In genomic region chr4:170005472-170005871, GRCh38 we compare ENCODE assay signal across 1 cellular context.
TF ChIP-seq lines count a peak whose summit lies in the region.

No MANE protein-coding gene starts in this region.

TF ChIP-seq in HEK293, 187 proteins besides CTCF, POLR2A, EP300 and RAD21 (continued from another document):
- TF ChIP-seq PRDM10 (tag by site-specific recombination; IDR thresholded peaks at IDR 0.05) (peak; percentile 59), ZNF580 (tag by site-specific recombination; IDR thresholded peaks at IDR 0.05) (0 out of 2 replicates have a peak, but pooled peaks have one; percentile 51), ZBTB17 (tag by site-specific recombination; IDR thresholded peaks at IDR 0.05) (peak; percentile 36; the same call in 1 of the 2 replicates), PRDM4 (tag by site-specific recombination; IDR thresholded peaks at IDR 0.05) (peak; percentile 84), SCRT1 (tag by site-specific recombination; IDR thresholded peaks at IDR 0.05; ENCODE audit: borderline replicate concordance) (0 out of 2 replicates have a peak, but pooled peaks have one; percentile 14), WT1 (tag by site-specific recombination; IDR thresholded peaks at IDR 0.05) (peak; percentile 57; the same call in 1 of the 2 replicates), OSR2 (tag by site-specific recombination; IDR thresholded peaks at IDR 0.05) (peak; percentile 84), OVOL3 (tag by site-specific recombination; IDR thresholded peaks at IDR 0.05) (peak; percentile 87), ZNF133 (tag by site-specific recombination; IDR thresholded peaks at IDR 0.05) (no peak), KLF9 (tag by site-specific recombination; IDR thresholded peaks at IDR 0.05; ENCODE audit: low read depth) (no peak), TCF7L2 (IDR thresholded peaks at IDR 0.05; ENCODE audit: borderline replicate concordance, low read depth, low read length) (peak; percentile 37; the same call in 1 of the 2 replicates), PRDM6 (tag by site-specific recombination; IDR thresholded peaks at IDR 0.05) (peak; percentile 55; the same call in 1 of the 2 replicates), ZNF10 (tag by site-specific recombination; IDR thresholded peaks at IDR 0.05) (no peak), ZNF624 (tag by site-specific recombination; IDR thresholded peaks at IDR 0.05) (no peak), ZNF48 (tag by site-specific recombination; IDR thresholded peaks at IDR 0.05) (no peak), ZNF514 (tag by site-specific recombination; IDR thresholded peaks at IDR 0.05) (no peak), ZNF404 (tag by site-specific recombination; IDR thresholded peaks at IDR 0.05) (no peak), MYNN (tag by site-specific recombination; IDR thresholded peaks at IDR 0.05; ENCODE audit: borderline replicate concordance) (no peak), ZNF76 (tag by site-specific recombination; IDR thresholded peaks at IDR 0.05; ENCODE audit: borderline replicate concordance, low read depth) (no peak), ZBTB44 (tag by site-specific recombination; IDR thresholded peaks at IDR 0.05) (peak; percentile 32; the same call in 1 of the 2 replicates), ZNF18 (tag by site-specific recombination; IDR thresholded peaks at IDR 0.05) (peak; percentile 33; the same call in 1 of the 2 replicates), FEZF1 (tag by site-specific recombination; IDR thresholded peaks at IDR 0.05) (peak; percentile 93), TSHZ1 (tag by site-specific recombination; IDR thresholded peaks at IDR 0.05; ENCODE audit: borderline replicate concordance) (peak; percentile 28; the same call in 1 of the 2 replicates), ZNF394 (tag by site-specific recombination; IDR thresholded peaks at IDR 0.05; ENCODE audit: borderline replicate concordance) (no peak), ZNF513 (tag by site-specific recombination; IDR thresholded peaks at IDR 0.05) (peak; percentile 81), INSM2 (tag by site-specific recombination; IDR thresholded peaks at IDR 0.05) (0 out of 2 replicates have a peak, but pooled peaks have one; percentile 20), ZNF776 (tag by site-specific recombination; IDR thresholded peaks at IDR 0.05; ENCODE audit: borderline replicate concordance) (no peak)
